Comparison of ENCODE assay signal across 10 cellular contexts in the genomic region with DNA sequence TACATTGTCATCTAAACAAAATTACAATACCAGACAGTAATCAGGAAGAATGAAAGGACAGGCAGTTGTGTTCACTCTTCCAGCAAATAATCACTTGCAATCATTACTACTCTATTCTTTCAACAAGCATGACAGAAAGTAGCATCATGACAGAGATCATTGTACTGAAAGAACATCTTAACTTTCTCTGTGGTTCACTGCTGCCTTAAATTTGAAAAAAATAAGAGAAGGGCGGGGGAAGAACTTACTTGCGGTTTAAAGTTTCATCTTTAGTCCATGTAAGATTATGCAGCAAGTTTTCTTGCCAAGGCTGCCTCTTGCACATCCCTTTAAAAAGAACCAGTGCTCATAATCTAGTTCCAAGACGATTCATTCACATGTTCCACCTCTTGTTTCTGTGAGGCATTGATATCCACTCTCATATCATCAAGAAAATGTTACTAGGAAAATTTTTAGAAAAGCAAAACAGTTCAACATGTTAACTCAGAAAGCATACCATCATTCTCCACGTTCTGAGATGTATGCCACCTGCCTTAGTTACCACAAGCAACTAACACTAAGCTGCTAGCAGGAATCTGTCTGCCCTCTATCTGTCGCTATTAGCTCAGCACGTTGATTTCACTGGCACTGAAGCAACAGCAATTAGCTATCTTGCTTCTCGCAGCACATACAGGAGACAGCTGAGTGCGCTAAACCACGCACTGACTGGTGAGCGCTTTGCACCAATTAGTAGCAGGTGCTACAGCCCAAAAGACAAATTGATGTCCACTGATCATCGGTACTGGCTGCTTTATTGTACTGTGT. TPM values are rescaled to one million over a fixed set of nuclear protein-coding genes. Genes with fewer than 3 reads are reported as not detected.
DNase-seq lines count a peak whose midpoint lies in the region; ATAC-seq lines count a peak whose summit lies in the region.
"Had no signal": no experiment of that assay in that cellular context is flagged by ENCODE, and none has a peak within 500 bp of the region (broad histone marks: within the 10 kb centered on the region; RNA-seq: fewer than 3 reads in every experiment).

A gene (minus strand): TSS at position 555 of the 804 bp plus-strand sequence. CDS start 136,969 bp downstream, outside the sequence.

- H3K27me3 ChIP-seq in aorta (ENCODE audit: control insufficient read depth in 1 of 2, insufficient read depth in 2 of 2, low read length in 1 of 2) = no peaks in the 10 kb centered on the region

- no peak within 1 kb of the TSS for H3K27ac Mint-ChIP-seq in activated naive CD8-positive, alpha-beta T cell treated with anti-CD3 and anti-CD28 coated beads for 36 hours
- no peak within 1 kb of the TSS for H3K27ac Mint-ChIP-seq in activated T-helper 1 cell treated with anti-CD3 and anti-CD28 coated beads, Interleukin-12 subunit alpha, Interleukin-12 subunit beta, Interleukin-2, Interleukin-4 antibody, amounts not matched to agents 30 ng/mL and 10 ng/mL and 1 ng/mL, durations not matched to agents 14 hours and 24 hours and 36 hours

- H3K4me3 Mint-ChIP-seq in activated naive CD8-positive, alpha-beta T cell treated with anti-CD3 and anti-CD28 coated beads for 36 hours = no peak within 1 kb of the TSS
- no peak within 1 kb of the TSS for H3K4me3 Mint-ChIP-seq in activated T-helper 1 cell treated with anti-CD3 and anti-CD28 coated beads, Interleukin-12 subunit alpha, Interleukin-12 subunit beta, Interleukin-2, Interleukin-4 antibody, amounts not matched to agents 30 ng/mL and 10 ng/mL and 1 ng/mL, durations not matched to agents 14 hours and 24 hours and 36 hours

- H3K27ac ChIP-seq in aorta (ENCODE audit: low read depth in 1 of 2, low read length in 2 of 2) = no peak within 1 kb of the TSS

- H3K36me3 Mint-ChIP-seq in activated naive CD8-positive, alpha-beta T cell treated with anti-CD3 and anti-CD28 coated beads for 36 hours = no peaks in the 10 kb centered on the region
- no peaks in the 10 kb centered on the region for H3K36me3 Mint-ChIP-seq in activated T-helper 1 cell treated with anti-CD3 and anti-CD28 coated beads, Interleukin-12 subunit alpha, Interleukin-12 subunit beta, Interleukin-2, Interleukin-4 antibody, amounts not matched to agents 30 ng/mL and 10 ng/mL and 1 ng/mL, durations not matched to agents 14 hours and 24 hours and 36 hours (ENCODE audit: low read depth)

- peaks cover 2% of the 10 kb centered on the region for H3K9me3 Mint-ChIP-seq in activated naive CD8-positive, alpha-beta T cell treated with anti-CD3 and anti-CD28 coated beads for 36 hours
- no peaks in the 10 kb centered on the region for H3K9me3 Mint-ChIP-seq in activated T-helper 1 cell treated with anti-CD3 and anti-CD28 coated beads, Interleukin-12 subunit alpha, Interleukin-12 subunit beta, Interleukin-2, Interleukin-4 antibody, amounts not matched to agents 30 ng/mL and 10 ng/mL and 1 ng/mL, durations not matched to agents 14 hours and 24 hours and 36 hours

- no peaks in the 10 kb centered on the region for H3K36me3 ChIP-seq in aorta (ENCODE audit: control insufficient read depth in 1 of 2, insufficient read depth in 2 of 2, low read length in 1 of 2)

- WGBS in aorta, 2 donors = 21% methylated on average over 11 of the region's 11 CpGs

- DNase-seq in Caki2 (ENCODE audit: low read depth) = peak; percentile 39
- DNase-seq in M059J (ENCODE audit: low read depth) = peak; percentile 18
- DNase-seq in anterior cingulate cortex (lab: John Stamatoyannopoulos, UW) = peak in 43 of 58 donors; percentile 2 to 61 (median 24)
- peak; percentile 91 for DNase-seq in left kidney (ENCODE audit: low read depth, low spot score)
- DNase-seq in activated naive CD8-positive, alpha-beta T cell treated with anti-CD3 and anti-CD28 coated beads for 36 hours = no peak
- DNase-seq in aorta = no peak
- no peak for DNase-seq in activated T-helper 1 cell treated with anti-CD3 and anti-CD28 coated beads, Interleukin-12 subunit alpha, Interleukin-12 subunit beta, Interleukin-2, Interleukin-4 antibody, amounts not matched to agents 30 ng/mL and 10 ng/mL and 1 ng/mL, durations not matched to agents 14 hours and 24 hours and 36 hours (ENCODE audit: low spot score)
- DNase-seq: GDM1 had no signal

- ATAC-seq in aorta (ENCODE audit: low FRiP score) (no peak), HG02798 (IDR thresholded peaks at IDR 0.05; ENCODE audit: poor library complexity, unreplicated experiment) (no peak)

- H3K4me3 ChIP-seq in aorta (ENCODE audit: low read length in 2 of 2) = no peak within 1 kb of the TSS

- in situ Hi-C loops in Caki2 (cut with HindIII; ENCODE audit: low pct_unique_long_range_greater_than_20kb, low sequenced_read_pairs) = no loop called here

- no peaks in the 10 kb centered on the region for H3K4me1 Mint-ChIP-seq in activated naive CD8-positive, alpha-beta T cell treated with anti-CD3 and anti-CD28 coated beads for 36 hours
- no peaks in the 10 kb centered on the region for H3K4me1 Mint-ChIP-seq in activated T-helper 1 cell treated with anti-CD3 and anti-CD28 coated beads, Interleukin-12 subunit alpha, Interleukin-12 subunit beta, Interleukin-2, Interleukin-4 antibody, amounts not matched to agents 30 ng/mL and 10 ng/mL and 1 ng/mL, durations not matched to agents 14 hours and 24 hours and 36 hours (ENCODE audit: low read depth)

- no peaks in the 10 kb centered on the region for H3K27me3 Mint-ChIP-seq in activated naive CD8-positive, alpha-beta T cell treated with anti-CD3 and anti-CD28 coated beads for 36 hours
- H3K27me3 Mint-ChIP-seq in activated T-helper 1 cell treated with anti-CD3 and anti-CD28 coated beads, Interleukin-12 subunit alpha, Interleukin-12 subunit beta, Interleukin-2, Interleukin-4 antibody, amounts not matched to agents 30 ng/mL and 10 ng/mL and 1 ng/mL, durations not matched to agents 14 hours and 24 hours and 36 hours (ENCODE audit: insufficient read depth) = no peaks in the 10 kb centered on the region

- intact Hi-C loops in aorta (cut with DNase I) = no loop called here
- intact Hi-C loops in activated T-helper 1 cell treated with anti-CD3 and anti-CD28 coated beads, Interleukin-12 subunit alpha, Interleukin-12 subunit beta, Interleukin-2, Interleukin-4 antibody, amounts not matched to agents 30 ng/mL and 10 ng/mL and 1 ng/mL, durations not matched to agents 14 hours and 24 hours and 36 hours (cut with micrococcal nuclease) = no loop called here

- no peaks in the 10 kb centered on the region for H3K9me3 ChIP-seq in aorta (ENCODE audit: control insufficient read depth, low read length)

- no peaks in the 10 kb centered on the region for H3K4me1 ChIP-seq in aorta (ENCODE audit: control insufficient read depth in 1 of 2, insufficient read depth in 2 of 2, low read length in 2 of 2)

RNA-seq across cellular contexts. Expression of the gene that starts here (rescaled TPM):
- not detected in 2 replicates for total RNA-seq in Caki2 (2014; rRNA removed; shearing (Covaris generic); ENCODE audit: low replicate concordance)
- not detected in 2 replicates for total RNA-seq in M059J (2014; rRNA removed; shearing (Covaris generic))
- not detected for total RNA-seq in activated naive CD8-positive, alpha-beta T cell treated with anti-CD3 and anti-CD28 coated beads for 36 hours
- total RNA-seq in aorta = under 1 TPM in 1 of 2 donors, not detected in 1; 0.09 TPM
- polyA plus RNA-seq in aorta = not detected
- total RNA-seq in activated T-helper 1 cell treated with anti-CD3 and anti-CD28 coated beads, Interleukin-12 subunit alpha, Interleukin-12 subunit beta, Interleukin-2, Interleukin-4 antibody, amounts not matched to agents 30 ng/mL and 10 ng/mL and 1 ng/mL, durations not matched to agents 14 hours and 24 hours and 36 hours = not detected in 2 replicates
- total RNA-seq: subcutaneous adipose tissue had no signal

Comparison
In these comparisons a context has a peak if more than half of its experiments do, and no peak if none do; other contexts are left out.
1. Peak in DNase-seq in Caki2; RNA of the gene not detected or under 1 TPM.
2. Peak in DNase-seq in M059J; RNA of the gene not detected or under 1 TPM.
3. DNase-seq: peak in anterior cingulate cortex (43 of 58) and left kidney (single experiment); none in activated naive CD8-positive, alpha-beta T cell treated with anti-CD3 and anti-CD28 coated beads for 36 hours (single experiment), aorta (0 of 2) and activated T-helper 1 cell treated with anti-CD3 and anti-CD28 coated beads, Interleukin-12 subunit alpha, Interleukin-12 subunit beta, Interleukin-2, Interleukin-4 antibody, amounts not matched to agents 30 ng/mL and 10 ng/mL and 1 ng/mL, durations not matched to agents 14 hours and 24 hours and 36 hours (single experiment).